In the genomic region with DNA sequence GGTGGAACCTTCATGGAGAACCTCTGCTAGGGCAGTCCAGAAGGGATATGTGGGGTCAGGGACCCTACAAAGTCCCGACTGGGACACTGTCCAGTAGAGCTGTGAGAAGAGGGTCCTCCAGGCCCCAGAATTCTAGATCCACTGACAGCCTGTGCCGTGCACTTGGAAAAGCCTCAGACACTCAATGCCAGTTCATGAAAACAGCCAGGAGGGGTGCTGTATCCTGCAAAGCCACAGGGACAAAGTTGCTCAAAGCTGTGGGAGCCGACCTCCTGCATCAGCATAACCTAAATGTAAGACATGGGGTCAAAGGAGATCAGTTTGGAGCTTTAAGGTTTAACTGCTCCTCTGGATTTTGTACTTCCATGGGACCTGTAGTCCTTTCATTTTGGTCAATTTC, we compare ENCODE assay signal across 25 cellular contexts.
DNase-seq lines count a peak whose midpoint lies in the region; ATAC-seq, FAIRE-seq and TF ChIP-seq lines count a peak whose summit lies in the region.
"Had no signal": no experiment of that assay in that cellular context is flagged by ENCODE, and none has a peak within 500 bp of the region (broad histone marks: within the 10 kb centered on the region; RNA-seq: fewer than 3 reads in every experiment).

No MANE protein-coding gene starts in this region.

- H3K9me3 Mint-ChIP-seq in WTC11 = peaks cover 17% of the 10 kb centered on the region
- H3K9me3 Mint-ChIP-seq in natural killer cell treated with Interleukin-12 subunit alpha and Interleukin-12 subunit beta and Interleukin-15 and Interleukin-18, amount 100 ng/mL, for 72 hours = peaks cover 13% of the 10 kb centered on the region

- POLR2A ChIA-PET in HepG2 (lab: Yijun Ruan, JAX) = no interaction called here
- POLR2A ChIA-PET in WTC11 (lab: Charles Lee) = no interaction called here

- CTCF ChIA-PET in HepG2 (lab: Yijun Ruan, JAX; ENCODE audit: low intra/inter-chr PET ratio, low total read pairs) (no interaction called here), WTC11 (lab: Charles Lee) (interaction anchor here (1.1 kb wide), 1 partner anchor 38 kb away, joined by 3 read pairs; no protein-coding TSS in a partner anchor)

- DNase-seq in HepG2 (ENCODE audit: low spot score) = no peak
- DNase-seq in right lobe of liver = no peak
- no peak for DNase-seq in WTC11 (ENCODE audit: low spot score)
- no peak for DNase-seq in kidney
- no peak for DNase-seq in natural killer cell treated with Interleukin-12 subunit alpha and Interleukin-12 subunit beta and Interleukin-15 and Interleukin-18, amount 100 ng/mL, for 72 hours (ENCODE audit: low spot score)
- DNase-seq: 8988T; ACHN; AML-193; BE2C; CD4-positive, alpha-beta T cell; CD8-positive, alpha-beta memory T cell; DMS 273 treated with DMSO at 0.1 percent for 48 hours; DMS79; EL; GDM1; GOT3; H7 had no signal

- H3K4me1 Mint-ChIP-seq in WTC11 = no peaks in the 10 kb centered on the region
- H3K4me1 Mint-ChIP-seq in natural killer cell treated with Interleukin-12 subunit alpha and Interleukin-12 subunit beta and Interleukin-15 and Interleukin-18, amount 100 ng/mL, for 72 hours (ENCODE audit: low read depth in 2 of 2) = no peaks in the 10 kb centered on the region
- H3K4me1 Mint-ChIP-seq: CD14-positive monocyte; CD8-positive, alpha-beta memory T cell had no signal

- BruUV-seq in HepG2 (replicated peaks; lab: Mats Ljungman, UMichigan) = no TSS peak

- in situ Hi-C loops in HepG2 (cut with HindIII; ENCODE audit: extremely low pct_ligation_motif_present, low pct_unique_long_range_greater_than_20kb) = no loop called here

- H3K4me3 Mint-ChIP-seq in WTC11 = no peak overlapping the region
- H3K4me3 Mint-ChIP-seq in natural killer cell treated with Interleukin-12 subunit alpha and Interleukin-12 subunit beta and Interleukin-15 and Interleukin-18, amount 100 ng/mL, for 72 hours = no peak overlapping the region
- H3K4me3 Mint-ChIP-seq: CD14-positive monocyte; CD4-positive, alpha-beta T cell; CD8-positive, alpha-beta memory T cell had no signal

- H3K9me3 ChIP-seq in HepG2 (ENCODE audit: low read length) = no peaks in the 10 kb centered on the region
- H3K9me3 ChIP-seq in right lobe of liver = no peaks in the 10 kb centered on the region
- H3K9me3 ChIP-seq in gastroesophageal sphincter = no peaks in the 10 kb centered on the region
- no peaks in the 10 kb centered on the region for H3K9me3 ChIP-seq in kidney (ENCODE audit: control insufficient read depth in 1 of 2, low read length in 2 of 2)
- H3K9me3 ChIP-seq: A549, BE2C had no signal

- H4K20me1 ChIP-seq in HepG2 (ENCODE audit: insufficient read depth, low read length) = no peaks in the 10 kb centered on the region
- H4K20me1 ChIP-seq: BLaER1 treated with 17β-estradiol and CSF1 and Interleukin-3, amounts not matched to agents 10 nM and 100 nM had no signal

- no peak overlapping the region for H2AFZ ChIP-seq in HepG2 (ENCODE audit: low read length)

- no peak for TF ChIP-seq RAD21 in HepG2 (CRISPR knock-in tag; IDR thresholded peaks at IDR 0.05)

- H3K4me3 ChIP-seq in HepG2 (replicated peaks in 1 of 3; ENCODE audit: insufficient read depth in 1 of 3, low read depth in 2 of 3, low read length in 3 of 3) (no peak overlapping the region), right lobe of liver (no peak overlapping the region), gastroesophageal sphincter (no peak overlapping the region), kidney (ENCODE audit: low read length in 2 of 2) (no peak overlapping the region)
- H3K4me3 ChIP-seq: A549; BLaER1 treated with 17β-estradiol and CSF1 and Interleukin-3, amounts not matched to agents 10 nM and 100 nM; GM12878 had no signal

- TF ChIP-seq CTCF in HepG2 (CRISPR knock-in tag; IDR thresholded peaks at IDR 0.05) (no peak), right lobe of liver (IDR thresholded peaks at IDR 0.05) (no peak), WTC11 (IDR thresholded peaks at IDR 0.05) (no peak), gastroesophageal sphincter (IDR thresholded peaks at IDR 0.05) (no peak), kidney (IDR thresholded peaks at IDR 0.05; ENCODE audit: borderline replicate concordance, extremely low read depth, insufficient read depth) (no peak)

- intact Hi-C loops in HepG2 (cut with micrococcal nuclease; ENCODE audit: unreplicated experiment) = no loop called here
- intact Hi-C loops in right lobe of liver (cut with DNase I) = no loop called here
- intact Hi-C loops in kidney (cut with DNase I) = no loop called here

- H3K27me3 Mint-ChIP-seq in WTC11 (ENCODE audit: low read depth) = no peaks in the 10 kb centered on the region
- no peaks in the 10 kb centered on the region for H3K27me3 Mint-ChIP-seq in natural killer cell treated with Interleukin-12 subunit alpha and Interleukin-12 subunit beta and Interleukin-15 and Interleukin-18, amount 100 ng/mL, for 72 hours
- H3K27me3 Mint-ChIP-seq: CD4-positive, alpha-beta T cell; CD8-positive, alpha-beta memory T cell had no signal

- H3K27ac ChIP-seq in HepG2 (ENCODE audit: extremely low read length, insufficient read depth, low read length) = no peak overlapping the region
- no peak overlapping the region for H3K27ac ChIP-seq in right lobe of liver
- no peak overlapping the region for H3K27ac ChIP-seq in gastroesophageal sphincter
- H3K27ac ChIP-seq in kidney (ENCODE audit: low read depth in 2 of 2, low read length in 2 of 2) = no peak overlapping the region
- H3K27ac ChIP-seq: A549; BLaER1 treated with 17β-estradiol and CSF1 and Interleukin-3, amounts not matched to agents 10 nM and 100 nM had no signal

- ATAC-seq in HepG2 (peak; percentile 60), right lobe of liver (no peak), WTC11 (peak; percentile 81), gastroesophageal sphincter (peak; percentile 16), GM18520 (IDR thresholded peaks at IDR 0.05; ENCODE audit: unreplicated experiment) (no peak)
- ATAC-seq in natural killer cell treated with Interleukin-12 subunit alpha and Interleukin-12 subunit beta and Interleukin-15 and Interleukin-18, amount 100 ng/mL, for 72 hours = no peak
- ATAC-seq: A549, GM12878, HCT116 had no signal

- H3K4me1 ChIP-seq in HepG2 (ENCODE audit: insufficient read depth, low read length) = no peaks in the 10 kb centered on the region
- no peaks in the 10 kb centered on the region for H3K4me1 ChIP-seq in right lobe of liver
- H3K4me1 ChIP-seq in gastroesophageal sphincter = no peaks in the 10 kb centered on the region
- no peaks in the 10 kb centered on the region for H3K4me1 ChIP-seq in kidney (ENCODE audit: control insufficient read depth in 1 of 2, insufficient read depth in 1 of 2, low read depth in 1 of 2, low read length in 2 of 2)
- H3K4me1 ChIP-seq: A549, BE2C had no signal

- no peaks in the 10 kb centered on the region for H3K36me3 ChIP-seq in HepG2 (replicated peaks in 1 of 2; ENCODE audit: control insufficient read depth in 1 of 2, insufficient read depth in 2 of 2, low read length in 2 of 2)
- H3K36me3 ChIP-seq in right lobe of liver = no peaks in the 10 kb centered on the region
- H3K36me3 ChIP-seq in gastroesophageal sphincter = no peaks in the 10 kb centered on the region
- no peaks in the 10 kb centered on the region for H3K36me3 ChIP-seq in kidney (ENCODE audit: control insufficient read depth in 1 of 2, insufficient read depth in 2 of 2, low read length in 2 of 2)
- H3K36me3 ChIP-seq: BE2C; BLaER1 treated with 17β-estradiol and CSF1 and Interleukin-3, amounts not matched to agents 10 nM and 100 nM had no signal

- no peaks in the 10 kb centered on the region for H3K36me3 Mint-ChIP-seq in WTC11
- peaks cover 10% of the 10 kb centered on the region for H3K36me3 Mint-ChIP-seq in natural killer cell treated with Interleukin-12 subunit alpha and Interleukin-12 subunit beta and Interleukin-15 and Interleukin-18, amount 100 ng/mL, for 72 hours
- H3K36me3 Mint-ChIP-seq: CD14-positive monocyte; CD8-positive, alpha-beta memory T cell had no signal

- TF ChIP-seq EP300 in HepG2 (IDR thresholded peaks at IDR 0.05; ENCODE audit: low read depth in 2 of 2, low read length in 2 of 2) (no peak), HepG2 (CRISPR knock-in tag; IDR thresholded peaks at IDR 0.05; ENCODE audit: borderline replicate concordance) (no peak), gastroesophageal sphincter (IDR thresholded peaks at IDR 0.05) (no peak)

- H3K79me2 ChIP-seq in HepG2 (ENCODE audit: insufficient read depth, low read length) = no peaks in the 10 kb centered on the region

- no CpG with 5 or more reads among the region's 3 CpGs for WGBS in HepG2 (ENCODE audit: low lambda C conversion rate)
- 25% methylated on average over 1 of the region's 3 CpGs for WGBS in right lobe of liver (ENCODE audit: insufficient coverage, low coverage, low lambda C conversion rate, missing lambda C conversion rate)
- 60% methylated on average over 1 of the region's 3 CpGs; no CpG with 5 or more reads in 1 of the 2 donors for WGBS in gastroesophageal sphincter (ENCODE audit: low coverage in 1 of 2), 2 donors

- no peak for TF ChIP-seq POLR2A in HepG2 (IDR thresholded peaks at IDR 0.05; ENCODE audit: insufficient read depth in 1 of 2, low read depth in 2 of 2, low read length in 2 of 2)
- TF ChIP-seq POLR2A in right lobe of liver (IDR thresholded peaks at IDR 0.05) = no peak
- TF ChIP-seq POLR2A in gastroesophageal sphincter (IDR thresholded peaks at IDR 0.05) = no peak

- H3K27ac Mint-ChIP-seq in WTC11 = no peak overlapping the region
- H3K27ac Mint-ChIP-seq in natural killer cell treated with Interleukin-12 subunit alpha and Interleukin-12 subunit beta and Interleukin-15 and Interleukin-18, amount 100 ng/mL, for 72 hours = no peak overlapping the region
- H3K27ac Mint-ChIP-seq: CD14-positive monocyte; CD4-positive, alpha-beta T cell; CD8-positive, alpha-beta memory T cell had no signal

- FAIRE-seq in HepG2 (lab: Jason Lieb, UNC) = no peak
- no peak for FAIRE-seq in kidney (lab: Jason Lieb, UNC)
- FAIRE-seq: A549, D721Med, GM12878 had no signal

- H3K4me2 ChIP-seq in HepG2 (ENCODE audit: low read depth, low read length) = no peak overlapping the region
- H3K4me2 ChIP-seq: A549; BLaER1 treated with 17β-estradiol and CSF1 and Interleukin-3, amounts not matched to agents 10 nM and 100 nM had no signal

- H3K9ac ChIP-seq in HepG2 (ENCODE audit: insufficient read depth, low read depth, low read length) (no peak overlapping the region), kidney (ENCODE audit: low read length in 2 of 2) (no peak overlapping the region)
- H3K9ac ChIP-seq: BLaER1 treated with 17β-estradiol and CSF1 and Interleukin-3, amounts not matched to agents 10 nM and 100 nM had no signal

- no peaks in the 10 kb centered on the region for H3K27me3 ChIP-seq in HepG2 (ENCODE audit: control insufficient read depth in 1 of 2, insufficient read depth in 2 of 2, low read length in 2 of 2)
- no peaks in the 10 kb centered on the region for H3K27me3 ChIP-seq in right lobe of liver
- no peaks in the 10 kb centered on the region for H3K27me3 ChIP-seq in gastroesophageal sphincter
- H3K27me3 ChIP-seq: BE2C; BLaER1 treated with 17β-estradiol and CSF1 and Interleukin-3, amounts not matched to agents 10 nM and 100 nM had no signal

TF ChIP-seq in HepG2, 621 proteins besides CTCF, POLR2A, EP300 and RAD21 (continues in another document):
- TF ChIP-seq NCOA2 (CRISPR knock-in tag; IDR thresholded peaks at IDR 0.05) (no peak), ATM (IDR thresholded peaks at IDR 0.05; ENCODE audit: borderline replicate concordance) (no peak)

Comparison
In these comparisons a context has a peak if more than half of its experiments do, and no peak if none do; other contexts are left out.
1. ATAC-seq: peak in HepG2 (single experiment), WTC11 (single experiment) and gastroesophageal sphincter (single experiment); none in right lobe of liver (0 of 4), natural killer cell treated with Interleukin-12 subunit alpha and Interleukin-12 subunit beta and Interleukin-15 and Interleukin-18, amount 100 ng/mL, for 72 hours (0 of 2) and GM18520 (single experiment).